11 cellular contexts compared by ENCODE assay signal in genomic region chr10:34305189-34305588, GRCh38.
DNase-seq lines count a peak whose midpoint lies in the region; ATAC-seq and TF ChIP-seq lines count a peak whose summit lies in the region.
"Had no signal": no experiment of that assay in that cellular context is flagged by ENCODE, and none has a peak within 500 bp of the region (broad histone marks: within the 10 kb centered on the region; RNA-seq: fewer than 3 reads in every experiment).

No MANE protein-coding gene starts in this region.

- H3K9me3 Mint-ChIP-seq in WTC11 (no peaks in the 10 kb centered on the region), progenitor cell of endocrine pancreas (ENCODE audit: low read depth) (no peaks in the 10 kb centered on the region)
- H3K9me3 Mint-ChIP-seq: activated CD4-positive, alpha-beta T cell treated with anti-CD3 and anti-CD28 coated beads, Interleukin-2, amount 10 ng/mL, durations not matched to agents 24 days and 14 days had no signal

- ATAC-seq in HG03095 (IDR thresholded peaks at IDR 0.05; ENCODE audit: unreplicated experiment) (peak; percentile 87), WTC11 (peak; percentile 100)
- no peak for ATAC-seq in stimulated activated naive CD8-positive, alpha-beta T cell treated with anti-CD3 and anti-CD28 coated beads, Interleukin-15, Interleukin-2, amounts not matched to agents 100 U/mL and 50 U/mL, for 24 hours

- no peak overlapping the region for H3K4me3 Mint-ChIP-seq in WTC11
- H3K4me3 Mint-ChIP-seq in progenitor cell of endocrine pancreas (ENCODE audit: low read depth): no peak overlapping the region
- H3K4me3 Mint-ChIP-seq: activated CD4-positive, alpha-beta T cell treated with anti-CD3 and anti-CD28 coated beads, Interleukin-2, amount 10 ng/mL, durations not matched to agents 24 days and 14 days had no signal

- H3K27ac Mint-ChIP-seq in WTC11: no peak overlapping the region; the same call in 1 of the 2 replicates
- peak overlapping the region; percentile 8 for H3K27ac Mint-ChIP-seq in progenitor cell of endocrine pancreas
- H3K27ac Mint-ChIP-seq: activated CD4-positive, alpha-beta T cell treated with anti-CD3 and anti-CD28 coated beads, Interleukin-2, amount 10 ng/mL, durations not matched to agents 24 days and 14 days had no signal

- peaks cover 10% of the 10 kb centered on the region for H3K4me1 Mint-ChIP-seq in WTC11
- H3K4me1 Mint-ChIP-seq in progenitor cell of endocrine pancreas (ENCODE audit: low read depth): peaks cover 4% of the 10 kb centered on the region
- H3K4me1 Mint-ChIP-seq: activated CD4-positive, alpha-beta T cell treated with anti-CD3 and anti-CD28 coated beads, Interleukin-2, amount 10 ng/mL, durations not matched to agents 24 days and 14 days had no signal

- H3K36me3 Mint-ChIP-seq in WTC11 (0 out of 2 replicates have a peak, but pooled peaks cover 3% of the 10 kb centered on the region), progenitor cell of endocrine pancreas (ENCODE audit: insufficient read depth) (peaks cover 13% of the 10 kb centered on the region)

- DNase-seq in NCI-H1436 (lab: John Stamatoyannopoulos, UW) (peak; percentile 18), NCI-H1436 treated with DMSO at 0.1 percent for 48 hours (lab: John Stamatoyannopoulos, UW) (no peak), WTC11 (ENCODE audit: low spot score) (peak; percentile 88), progenitor cell of endocrine pancreas (ENCODE audit: low spot score, unreplicated experiment) (peak; percentile 26), pons (ENCODE audit: low spot score) (no peak), SK-N-DZ (ENCODE audit: low spot score) (no peak)
- no peak for DNase-seq in stimulated activated naive CD8-positive, alpha-beta T cell treated with anti-CD3 and anti-CD28 coated beads, Interleukin-15, Interleukin-2, amounts not matched to agents 100 U/mL and 50 U/mL, for 24 hours
- DNase-seq: activated CD4-positive, alpha-beta T cell treated with anti-CD3 and anti-CD28 coated beads, Interleukin-2, amount 10 ng/mL, durations not matched to agents 24 days and 14 days; cortex of kidney; stimulated activated CD4-positive, alpha-beta T cell treated with anti-CD3 and anti-CD28 coated beads, Interleukin-1b, Interleukin-23, amount 100 ng/mL, for 48 hours had no signal

- H3K27me3 Mint-ChIP-seq in WTC11 (ENCODE audit: low read depth): no peaks in the 10 kb centered on the region
- no peaks in the 10 kb centered on the region for H3K27me3 Mint-ChIP-seq in progenitor cell of endocrine pancreas
- H3K27me3 Mint-ChIP-seq: activated CD4-positive, alpha-beta T cell treated with anti-CD3 and anti-CD28 coated beads, Interleukin-2, amount 10 ng/mL, durations not matched to agents 24 days and 14 days had no signal

- CTCF ChIA-PET in WTC11 (lab: Charles Lee): interaction anchor here (0.6 to 1.4 kb wide), 7 partner anchors 12 to 302 kb away, joined by 3 to 5 read pairs (median 3); no protein-coding TSS in a partner anchor

- TF ChIP-seq CTCF in WTC11 (IDR thresholded peaks at IDR 0.05) (peak; percentile 64), progenitor cell of endocrine pancreas (IDR thresholded peaks at IDR 0.05; ENCODE audit: unreplicated experiment) (peak; percentile 59)

- POLR2A ChIA-PET in WTC11 (lab: Charles Lee): no interaction called here

TF ChIP-seq in WTC11, 78 proteins besides CTCF, POLR2A, EP300 and RAD21:
- no peak for TF ChIP-seq JUN (CRISPR knock-in tag; IDR thresholded peaks at IDR 0.05)
- no peak for TF ChIP-seq ZBTB21 (CRISPR knock-in tag; IDR thresholded peaks at IDR 0.05; ENCODE audit: borderline replicate concordance)
- TF ChIP-seq USF2 (CRISPR knock-in tag; IDR thresholded peaks at IDR 0.05): no peak
- TF ChIP-seq CREB1 (CRISPR knock-in tag; IDR thresholded peaks at IDR 0.05): no peak
- TF ChIP-seq NR1H2 (CRISPR knock-in tag; IDR thresholded peaks at IDR 0.05): no peak
- no peak for TF ChIP-seq ZNF423 (CRISPR knock-in tag; IDR thresholded peaks at IDR 0.05)
- TF ChIP-seq MXD4 (CRISPR knock-in tag; IDR thresholded peaks at IDR 0.05; ENCODE audit: borderline replicate concordance): no peak
- TF ChIP-seq TEAD1 (CRISPR knock-in tag; IDR thresholded peaks at IDR 0.05): no peak
- TF ChIP-seq ZNF281 (CRISPR knock-in tag; IDR thresholded peaks at IDR 0.05): no peak
- no peak for TF ChIP-seq PRDM15 (CRISPR knock-in tag; IDR thresholded peaks at IDR 0.05)
- no peak for TF ChIP-seq FOXK1 (CRISPR knock-in tag; IDR thresholded peaks at IDR 0.05)
- TF ChIP-seq SOX15 (CRISPR knock-in tag; IDR thresholded peaks at IDR 0.05): no peak
- TF ChIP-seq ESRRA (CRISPR knock-in tag; IDR thresholded peaks at IDR 0.05; ENCODE audit: borderline replicate concordance): no peak
- no peak for TF ChIP-seq SMAD3 (CRISPR knock-in tag; IDR thresholded peaks at IDR 0.05; ENCODE audit: borderline replicate concordance)
- no peak for TF ChIP-seq CBFB (CRISPR knock-in tag; IDR thresholded peaks at IDR 0.05; ENCODE audit: low read depth)
- no peak for TF ChIP-seq GTF2I (CRISPR knock-in tag; conservative IDR thresholded peaks at IDR 0.05)
- no peak for TF ChIP-seq CREM (CRISPR knock-in tag; IDR thresholded peaks at IDR 0.05)
- no peak for TF ChIP-seq HMGA2 (CRISPR knock-in tag; IDR thresholded peaks at IDR 0.05)
TF ChIP-seq in WTC11: peak in this region for 0.

Comparison
In these comparisons a context has a peak if more than half of its experiments do, and no peak if none do; other contexts are left out.
1. DNase-seq: peak in NCI-H1436 (single experiment), WTC11 (single experiment) and progenitor cell of endocrine pancreas (single experiment); none in NCI-H1436 treated with DMSO at 0.1 percent for 48 hours (single experiment), pons (single experiment), SK-N-DZ (single experiment) and stimulated activated naive CD8-positive, alpha-beta T cell treated with anti-CD3 and anti-CD28 coated beads, Interleukin-15, Interleukin-2, amounts not matched to agents 100 U/mL and 50 U/mL, for 24 hours (single experiment).